ENCODE assay signal across 8 cellular contexts in genomic region chr3:125357032-125357658, GRCh38. TPM values are rescaled to one million over a fixed set of nuclear protein-coding genes. Genes with fewer than 3 reads are reported as not detected.
A peak's percentile ranks its signal among the peaks of the same experiment; 100 is the strongest.
DNase-seq lines count a peak whose midpoint lies in the region; ATAC-seq lines count a peak whose summit lies in the region.

No MANE protein-coding gene starts in this region.

- H3K9me3 ChIP-seq in duodenal mucosa (ENCODE audit: control insufficient read depth in 1 of 2, low read length in 2 of 2) = no peaks in the 10 kb centered on the region

- H3K36me3 Mint-ChIP-seq in activated CD4-positive, alpha-beta T cell treated with anti-CD3 and anti-CD28 coated beads for 36 hours (ENCODE audit: low read depth) = peaks cover 5% of the 10 kb centered on the region

- peak overlapping the region; percentile 74 for H3K4me3 Mint-ChIP-seq in activated CD4-positive, alpha-beta T cell treated with anti-CD3 and anti-CD28 coated beads for 36 hours

- H3K4me1 Mint-ChIP-seq in activated CD4-positive, alpha-beta T cell treated with anti-CD3 and anti-CD28 coated beads for 36 hours = peaks cover 60% of the 10 kb centered on the region

- H3K27me3 Mint-ChIP-seq in activated CD4-positive, alpha-beta T cell treated with anti-CD3 and anti-CD28 coated beads for 36 hours = no peaks in the 10 kb centered on the region

- peak overlapping the region; percentile 62 to 78 for H3K4me3 ChIP-seq in duodenal mucosa (ENCODE audit: low read depth in 1 of 2, low read length in 2 of 2)

- intact Hi-C loops in activated CD4-positive, alpha-beta T cell treated with anti-CD3 and anti-CD28 coated beads for 36 hours (cut with DNase I, micrococcal nuclease) = loop anchor here (1.0 to 5.0 kb wide), 4 partner anchors 18 to 155 kb away; partner anchors contain the start of gene ZNF148 (in 2 of the 2)

- peak overlapping the region; percentile 34 to 57 for H3K9ac ChIP-seq in duodenal mucosa (ENCODE audit: low read depth in 1 of 2, low read length in 2 of 2)

- DNase-seq in SKM-1 treated with dmso at 0.1 percent for 144 hours (lab: John Stamatoyannopoulos, UW; ENCODE audit: unreplicated experiment) (peak; percentile 55), SKM-1 (lab: John Stamatoyannopoulos, UW; ENCODE audit: unreplicated experiment) (no peak), medulla oblongata (ENCODE audit: extremely low spot score) (peak; percentile 60)
- DNase-seq in activated CD4-positive, alpha-beta T cell treated with anti-CD3 and anti-CD28 coated beads for 36 hours = peak; percentile 80
- peak; percentile 41 for DNase-seq in stimulated activated CD8-positive, alpha-beta memory T cell treated with anti-CD3 and anti-CD28 coated beads, Interleukin-2, amount 100 ng/mL, for 48 hours (ENCODE audit: low read depth in 2 of 2)

- peaks cover 2% of the 10 kb centered on the region for H3K9me3 Mint-ChIP-seq in activated CD4-positive, alpha-beta T cell treated with anti-CD3 and anti-CD28 coated beads for 36 hours (ENCODE audit: low read depth)

- peak; percentile 63 for ATAC-seq in HG03521 (IDR thresholded peaks at IDR 0.05; ENCODE audit: unreplicated experiment)
- peak; percentile 95 for ATAC-seq in activated CD4-positive, alpha-beta T cell treated with anti-CD3 and anti-CD28 coated beads for 36 hours
- no peak for ATAC-seq in HG03159 (IDR thresholded peaks at IDR 0.05; ENCODE audit: unreplicated experiment)

- POLR2A ChIA-PET in activated CD4-positive, alpha-beta T cell treated with anti-CD3 and anti-CD28 coated beads for 36 hours (lab: Charles Lee) = interaction anchor here (0.7 to 0.9 kb wide), 2 partner anchors 18 to 1715 kb away, joined by 3 to 10 read pairs; partner anchors contain the start of gene ZNF148

- peak overlapping the region; percentile 84 for H3K27ac Mint-ChIP-seq in activated CD4-positive, alpha-beta T cell treated with anti-CD3 and anti-CD28 coated beads for 36 hours

- no peaks in the 10 kb centered on the region for H3K36me3 ChIP-seq in duodenal mucosa (ENCODE audit: control insufficient read depth in 1 of 2, insufficient read depth in 2 of 2, low read length in 2 of 2)

- peaks cover 5% of the 10 kb centered on the region in 2 donors for H3K4me1 ChIP-seq in duodenal mucosa (ENCODE audit: control insufficient read depth in 1 of 2, insufficient read depth in 2 of 2, low read length in 2 of 2)

- no peaks in the 10 kb centered on the region for H3K27me3 ChIP-seq in duodenal mucosa (ENCODE audit: control insufficient read depth in 1 of 2, insufficient read depth in 2 of 2, low read length in 2 of 2)

- CTCF ChIA-PET in activated CD4-positive, alpha-beta T cell treated with anti-CD3 and anti-CD28 coated beads for 36 hours (lab: Charles Lee) = interaction anchor here (0.9 to 1.8 kb wide), 2 partner anchors 10 to 12 kb away, joined by 4 to 5 read pairs; no protein-coding TSS in a partner anchor

- no peak overlapping the region for H3K27ac ChIP-seq in duodenal mucosa (ENCODE audit: low read depth, low read length)

RNA-seq across cellular contexts. Expression of gene ZNF148, which starts 18.0 kb away (rescaled TPM):
- total RNA-seq in activated CD4-positive, alpha-beta T cell treated with anti-CD3 and anti-CD28 coated beads for 36 hours = 10 to 100 TPM; 30.3 to 37.7 TPM
